In the genomic region with DNA sequence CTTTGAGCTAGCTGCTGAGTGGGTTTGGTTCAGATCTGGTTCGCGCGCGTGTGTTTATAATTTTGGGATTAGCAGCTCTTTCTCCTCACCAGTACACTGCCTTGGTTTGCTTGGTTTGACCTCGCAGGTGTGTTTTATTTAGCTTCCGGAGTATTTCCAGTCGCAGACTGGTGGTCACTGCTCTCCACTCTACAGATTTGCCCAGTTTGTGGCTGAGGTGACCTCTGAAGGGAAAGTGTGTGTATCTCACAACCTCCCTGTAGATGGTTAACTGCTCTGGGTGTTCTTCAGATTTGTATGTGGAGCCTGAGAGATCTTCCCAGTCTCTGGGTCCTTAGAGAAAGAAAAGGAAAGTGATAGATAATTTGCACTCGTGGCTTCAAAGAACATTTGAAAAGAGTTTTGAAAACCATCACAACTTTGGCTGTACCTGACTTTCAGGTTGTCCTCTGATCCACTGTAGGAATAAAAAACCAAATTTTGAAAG, we compare ENCODE assay signal across 1 cellular context.
TF ChIP-seq lines count a peak whose summit lies in the region.

No MANE protein-coding gene starts in this region.

TF ChIP-seq in H1, 55 proteins besides CTCF, POLR2A, EP300 and RAD21:
- TF ChIP-seq CBX5 (IDR thresholded peaks at IDR 0.05; ENCODE audit: low read depth, low read length) = no peak
- no peak for TF ChIP-seq RXRA (IDR thresholded peaks at IDR 0.05; ENCODE audit: insufficient read depth, low read depth, low read length)
- TF ChIP-seq SIX5 (IDR thresholded peaks at IDR 0.05; ENCODE audit: low read depth, low read length) = no peak
- TF ChIP-seq, protein P1, sequence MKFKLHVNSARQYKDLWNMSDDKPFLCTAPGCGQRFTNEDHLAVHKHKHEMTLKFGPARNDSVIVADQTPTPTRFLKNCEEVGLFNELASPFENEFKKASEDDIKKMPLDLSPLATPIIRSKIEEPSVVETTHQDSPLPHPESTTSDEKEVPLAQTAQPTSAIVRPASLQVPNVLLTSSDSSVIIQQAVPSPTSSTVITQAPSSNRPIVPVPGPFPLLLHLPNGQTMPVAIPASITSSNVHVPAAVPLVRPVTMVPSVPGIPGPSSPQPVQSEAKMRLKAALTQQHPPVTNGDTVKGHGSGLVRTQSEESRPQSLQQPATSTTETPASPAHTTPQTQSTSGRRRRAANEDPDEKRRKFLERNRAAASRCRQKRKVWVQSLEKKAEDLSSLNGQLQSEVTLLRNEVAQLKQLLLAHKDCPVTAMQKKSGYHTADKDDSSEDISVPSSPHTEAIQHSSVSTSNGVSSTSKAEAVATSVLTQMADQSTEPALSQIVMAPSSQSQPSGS (IDR thresholded peaks at IDR 0.05; ENCODE audit: low read length) = no peak
- TF ChIP-seq CTBP2 (IDR thresholded peaks at IDR 0.05; ENCODE audit: borderline replicate concordance, insufficient read depth, insufficient read length, low read length) = no peak
- TF ChIP-seq SIRT6 (IDR thresholded peaks at IDR 0.05; ENCODE audit: low read length) = no peak
- no peak for TF ChIP-seq PHF8 (conservative IDR thresholded peaks at IDR 0.05; ENCODE audit: low read depth, low read length)
- TF ChIP-seq HDAC2 (IDR thresholded peaks at IDR 0.05; ENCODE audit: borderline replicate concordance in 1 of 2, low read depth in 2 of 2, low read length in 2 of 2) = no peak
- no peak for TF ChIP-seq BRCA1 (IDR thresholded peaks at IDR 0.05; ENCODE audit: low read depth, low read length)
- no peak for TF ChIP-seq SP2 (IDR thresholded peaks at IDR 0.05; ENCODE audit: low read length)
- no peak for TF ChIP-seq GABPA (IDR thresholded peaks at IDR 0.05; ENCODE audit: borderline replicate concordance, insufficient read depth, low read length)
